In genomic region chr17:18314731-18315497, GRCh38 we compare ENCODE assay signal across 1 cellular context.
TF ChIP-seq lines count a peak whose summit lies in the region.

Gene SMCR8 (plus strand): TSS chr17:18315293. CDS start chr17:18315790, 497 bp downstream.
Gene TOP3A (minus strand): TSS chr17:18314994. CDS start chr17:18314778, 216 bp downstream.

TF ChIP-seq in K562, 482 proteins besides CTCF, POLR2A, EP300 and RAD21 (continued from another document and continues in another):
- TF ChIP-seq PRDM10 (IDR thresholded peaks at IDR 0.05; ENCODE audit: partially characterized antibody) (peak; percentile 43), CBFA2T2 (conservative IDR thresholded peaks at IDR 0.05) (peak; percentile 91), JUNB (CRISPR knock-in tag; conservative IDR thresholded peaks at IDR 0.05) (no peak), NEUROD1 (IDR thresholded peaks at IDR 0.05; ENCODE audit: borderline replicate concordance, low read depth, low read length, partially characterized antibody) (no peak), CTBP1 (IDR thresholded peaks at IDR 0.05; ENCODE audit: borderline replicate concordance) (no peak), HNRNPL (IDR thresholded peaks at IDR 0.05; ENCODE audit: low read depth, low read length) (no peak), HMG20B (CRISPR knock-in tag; IDR thresholded peaks at IDR 0.05) (no peak), ZBTB17 (CRISPR knock-in tag; IDR thresholded peaks at IDR 0.05) (0 out of 2 replicates have a peak, but pooled peaks have one; percentile 37), CEBPG (CRISPR knock-in tag; IDR thresholded peaks at IDR 0.05) (no peak), CEBPG (tag; conservative IDR thresholded peaks at IDR 0.05 in 1 of 2, IDR thresholded peaks at IDR 0.05 in 1 of 2) (no peak), ZNF311 (CRISPR knock-in tag; IDR thresholded peaks at IDR 0.05) (no peak), ELF4 (CRISPR knock-in tag; IDR thresholded peaks at IDR 0.05) (peak; percentile 49; the same call in 1 of the 2 replicates), FIP1L1 (IDR thresholded peaks at IDR 0.05; ENCODE audit: low read depth, low read length, poor library complexity, severe bottlenecking) (peak; percentile 31), TCF3 (CRISPR knock-in tag; IDR thresholded peaks at IDR 0.05) (no peak), ZNF436 (CRISPR knock-in tag; IDR thresholded peaks at IDR 0.05) (no peak), MCM2 (IDR thresholded peaks at IDR 0.05; ENCODE audit: low read depth) (no peak), MBD1 (CRISPR knock-in tag; IDR thresholded peaks at IDR 0.05) (no peak), TRIM25 (IDR thresholded peaks at IDR 0.05; ENCODE audit: borderline replicate concordance) (no peak), E4F1 (CRISPR knock-in tag; IDR thresholded peaks at IDR 0.05; ENCODE audit: borderline replicate concordance) (no peak), THRA (IDR thresholded peaks at IDR 0.05) (no peak), ZNF239 (CRISPR knock-in tag; IDR thresholded peaks at IDR 0.05) (no peak), TEAD2 (tag; IDR thresholded peaks at IDR 0.05) (no peak), SIN3B (IDR thresholded peaks at IDR 0.05; ENCODE audit: low read depth) (peak; percentile 99), U2AF1 (optimal IDR thresholded peaks at IDR 0.05; ENCODE audit: low read depth, low read length) (no peak), TAF1 (IDR thresholded peaks at IDR 0.05; ENCODE audit: control insufficient read depth, extremely low read depth, insufficient read depth, low read length, severe bottlenecking) (peak; percentile 74), SIN3A (IDR thresholded peaks at IDR 0.05; ENCODE audit: borderline replicate concordance in 2 of 2, control insufficient read depth in 1 of 2, low read depth in 2 of 2, low read length in 2 of 2) (peak; percentile 66 to 91; a peak in 2 of 4 replicates), ATF6 (CRISPR knock-in tag; IDR thresholded peaks at IDR 0.05) (no peak), ZNF766 (CRISPR knock-in tag; conservative IDR thresholded peaks at IDR 0.05) (no peak), NFXL1 (CRISPR knock-in tag; IDR thresholded peaks at IDR 0.05) (no peak), LCOR (CRISPR knock-in tag; IDR thresholded peaks at IDR 0.05) (no peak), CHAMP1 (IDR thresholded peaks at IDR 0.05) (no peak), MLX (CRISPR knock-in tag; conservative IDR thresholded peaks at IDR 0.05) (no peak), IRF2 (CRISPR knock-in tag; IDR thresholded peaks at IDR 0.05) (no peak), ELK1 (CRISPR knock-in tag; IDR thresholded peaks at IDR 0.05) (no peak), BHLHE40 (IDR thresholded peaks at IDR 0.05; ENCODE audit: low read length) (peak; percentile 79)
